Comparison of ENCODE assay signal across 8 cellular contexts in the genomic region with DNA sequence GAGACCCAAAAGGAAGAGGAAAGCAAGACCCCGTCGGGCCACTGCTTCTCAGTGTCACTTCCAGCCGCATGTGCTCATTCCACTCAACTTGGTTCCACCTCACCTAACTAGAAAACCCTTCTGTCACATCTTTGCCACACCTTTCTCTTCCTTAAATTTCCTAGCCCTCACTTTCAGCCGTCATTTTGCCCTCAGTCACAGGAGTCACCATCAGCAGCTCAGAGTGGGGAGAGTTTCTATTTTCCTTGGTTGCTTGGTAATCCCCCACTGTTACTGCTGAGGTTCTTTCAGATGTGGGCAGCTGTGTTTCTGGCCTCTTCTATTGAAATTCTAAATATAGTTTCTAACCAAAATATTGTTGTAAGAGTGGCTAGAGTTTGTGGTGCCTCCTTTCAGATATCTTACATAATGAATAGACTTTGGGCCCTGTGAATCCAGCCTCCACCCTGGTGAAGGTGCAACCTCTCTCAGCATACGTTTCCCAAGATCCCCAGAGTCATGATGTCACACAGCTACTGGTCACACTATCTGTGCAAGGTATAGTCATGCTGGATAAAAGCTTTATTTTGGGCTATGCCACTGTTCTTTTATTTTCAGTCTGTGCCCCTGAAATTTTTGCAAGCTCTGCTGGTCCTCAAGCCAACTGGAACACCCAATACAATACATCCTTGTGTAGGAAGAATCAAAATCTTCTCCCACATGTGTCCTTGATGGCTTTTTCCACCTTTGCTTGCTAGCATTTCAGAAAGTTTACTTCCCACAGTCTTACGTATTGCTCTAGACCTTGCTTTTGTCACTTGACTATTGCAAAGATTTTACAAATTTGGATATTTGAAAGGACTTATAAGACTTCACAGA. TPM values are rescaled to one million over a fixed set of nuclear protein-coding genes. Genes with fewer than 3 reads are reported as not detected.
DNase-seq lines count a peak whose midpoint lies in the region; ATAC-seq and TF ChIP-seq lines count a peak whose summit lies in the region.

No MANE protein-coding gene starts in this region.

- TF ChIP-seq CTCF in stomach (IDR thresholded peaks at IDR 0.05) (no peak), neural progenitor cell (IDR thresholded peaks at IDR 0.05) (no peak)

- H2BK5ac ChIP-seq in neuronal stem cell (ENCODE audit: low read length), result no peak overlapping the region

- no peak overlapping the region for H3K18ac ChIP-seq in neuronal stem cell (ENCODE audit: low read length)

- H3F3A ChIP-seq in neural progenitor cell (ENCODE audit: low read depth), result no peaks in the 10 kb centered on the region

- no peak for TF ChIP-seq EP300 in stomach (IDR thresholded peaks at IDR 0.05)

- no peak overlapping the region for H2AFZ ChIP-seq in neural progenitor cell (replicated peaks)
- no peak overlapping the region for H2AFZ ChIP-seq in neuronal stem cell (ENCODE audit: low read length)

- H4K20me1 ChIP-seq in neural progenitor cell (ENCODE audit: low read depth), result no peaks in the 10 kb centered on the region

- H3K79me1 ChIP-seq in neuronal stem cell (ENCODE audit: low read depth, low read length), result no peaks in the 10 kb centered on the region

- H3K9me3 Mint-ChIP-seq in activated T-cell treated with anti-CD3 and anti-CD28 coated beads, Interleukin-2, amount 50 U/mL, for 24 hours, result no peaks in the 10 kb centered on the region
- H3K9me3 Mint-ChIP-seq in activated naive CD8-positive, alpha-beta T cell treated with anti-CD3 and anti-CD28 coated beads for 36 hours, result no peaks in the 10 kb centered on the region
- H3K9me3 Mint-ChIP-seq in neural progenitor cell, result no peaks in the 10 kb centered on the region

- peaks cover 77% of the 10 kb centered on the region for H3K36me3 Mint-ChIP-seq in activated T-cell treated with anti-CD3 and anti-CD28 coated beads, Interleukin-2, amount 50 U/mL, for 24 hours (ENCODE audit: low read depth)
- H3K36me3 Mint-ChIP-seq in activated naive CD8-positive, alpha-beta T cell treated with anti-CD3 and anti-CD28 coated beads for 36 hours, result peaks cover 41% of the 10 kb centered on the region
- peaks cover 18% of the 10 kb centered on the region for H3K36me3 Mint-ChIP-seq in neural progenitor cell

- H3K14ac ChIP-seq in neuronal stem cell (ENCODE audit: low read length), result no peak overlapping the region

- no peak overlapping the region for H4K91ac ChIP-seq in neuronal stem cell (ENCODE audit: low read depth, low read length, poor library complexity)

- peaks cover under 1% of the 10 kb centered on the region for H3K79me2 ChIP-seq in neural progenitor cell (ENCODE audit: low read depth)

- H3K27ac ChIP-seq in stomach, result peak overlapping the region in 4 of 5 donors; percentile 22 to 64 (median 54)
- no peak overlapping the region for H3K27ac ChIP-seq in neural progenitor cell
- H3K27ac ChIP-seq in neuronal stem cell (replicated peaks; ENCODE audit: low read length), result no peak overlapping the region

- peaks cover 59% of the 10 kb centered on the region for H3K4me1 Mint-ChIP-seq in activated T-cell treated with anti-CD3 and anti-CD28 coated beads, Interleukin-2, amount 50 U/mL, for 24 hours (ENCODE audit: low read depth)
- peaks cover 77% of the 10 kb centered on the region for H3K4me1 Mint-ChIP-seq in activated naive CD8-positive, alpha-beta T cell treated with anti-CD3 and anti-CD28 coated beads for 36 hours
- H3K4me1 Mint-ChIP-seq in neural progenitor cell, result peaks cover 2% of the 10 kb centered on the region

- ATAC-seq in HG02852 (IDR thresholded peaks at IDR 0.05; ENCODE audit: unreplicated experiment), result peak; percentile 44

- no peak overlapping the region for H2BK120ac ChIP-seq in neuronal stem cell (ENCODE audit: low read depth, low read length)

- H2BK12ac ChIP-seq in neuronal stem cell (ENCODE audit: low read length), result no peak overlapping the region

- H2AK5ac ChIP-seq in neuronal stem cell (ENCODE audit: low read depth, low read length), result no peak overlapping the region

- H3K9ac ChIP-seq in neural progenitor cell (no peak overlapping the region), neuronal stem cell (ENCODE audit: low read depth, low read length, poor library complexity) (no peak overlapping the region)

- no peak overlapping the region for H4K8ac ChIP-seq in neuronal stem cell (ENCODE audit: low read depth, low read length)

- H3K27me3 Mint-ChIP-seq in activated T-cell treated with anti-CD3 and anti-CD28 coated beads, Interleukin-2, amount 50 U/mL, for 24 hours, result no peaks in the 10 kb centered on the region
- H3K27me3 Mint-ChIP-seq in activated naive CD8-positive, alpha-beta T cell treated with anti-CD3 and anti-CD28 coated beads for 36 hours, result no peaks in the 10 kb centered on the region
- H3K27me3 Mint-ChIP-seq in neural progenitor cell (ENCODE audit: insufficient read depth, low read depth), result no peaks in the 10 kb centered on the region

- no peak for TF ChIP-seq POLR2A in stomach (IDR thresholded peaks at IDR 0.05)

- H3K36me3 ChIP-seq in stomach, result peaks cover 6 to 27% (median 20%) of the 10 kb centered on the region in 4 donors
- H3K36me3 ChIP-seq in neural progenitor cell, result no peaks in the 10 kb centered on the region
- peaks cover 11 to 65% of the 10 kb centered on the region in 2 donors for H3K36me3 ChIP-seq in neuronal stem cell (replicated peaks in 1 of 2; ENCODE audit: control insufficient read depth in 2 of 2, insufficient read depth in 2 of 2, low read length in 2 of 2)

- WGBS in stomach, 5 donors, result 48 to 68% (median 65%) methylated on average over 6 of the region's 6 CpGs
- no CpG with 5 or more reads among the region's 6 CpGs for WGBS in neuronal stem cell (ENCODE audit: extremely low coverage in 2 of 2, insufficient read length in 2 of 2, insufficient replicate concordance in 1 of 2), 2 donors

- H3K9me3 ChIP-seq in stomach (no peaks in the 10 kb centered on the region), neural progenitor cell (ENCODE audit: low read depth) (no peaks in the 10 kb centered on the region), neuronal stem cell (replicated peaks in 1 of 2; ENCODE audit: control insufficient read depth in 2 of 2, insufficient read depth in 1 of 2, low read depth in 1 of 2, low read length in 2 of 2) (no peaks in the 10 kb centered on the region)

- no peak overlapping the region for H3K4ac ChIP-seq in neuronal stem cell (ENCODE audit: low read length)

- no peak for DNase-seq in activated T-cell treated with anti-CD3 and anti-CD28 coated beads, Interleukin-2, amount 50 U/mL, for 24 hours
- DNase-seq in activated T-cell treated with anti-CD3 and anti-CD28 coated beads, Interleukin-2, amount 50 U/mL, for 1 hour, result no peak
- DNase-seq in activated naive CD8-positive, alpha-beta T cell treated with anti-CD3 and anti-CD28 coated beads for 36 hours, result peak; percentile 38
- DNase-seq in stomach (no peak), NCI-H446 treated with DMSO at 0.1 percent for 48 hours (lab: John Stamatoyannopoulos, UW) (no peak), neural progenitor cell (ENCODE audit: low spot score) (no peak), neuronal stem cell (ENCODE audit: low spot score) (no peak)

- H3K23ac ChIP-seq in neuronal stem cell (ENCODE audit: low read depth, low read length, poor library complexity), result no peak overlapping the region

- H3K4me3 ChIP-seq in stomach, result no peak overlapping the region
- no peak overlapping the region for H3K4me3 ChIP-seq in neural progenitor cell
- no peak overlapping the region for H3K4me3 ChIP-seq in neuronal stem cell (ENCODE audit: low read length in 2 of 2)

- peak overlapping the region; percentile 79 for H3K27ac Mint-ChIP-seq in activated T-cell treated with anti-CD3 and anti-CD28 coated beads, Interleukin-2, amount 50 U/mL, for 24 hours
- H3K27ac Mint-ChIP-seq in activated naive CD8-positive, alpha-beta T cell treated with anti-CD3 and anti-CD28 coated beads for 36 hours, result peak overlapping the region; percentile 91
- no peak overlapping the region for H3K27ac Mint-ChIP-seq in neural progenitor cell

- H3K27me3 ChIP-seq in stomach (no peaks in the 10 kb centered on the region), neural progenitor cell (no peaks in the 10 kb centered on the region), neuronal stem cell (ENCODE audit: control insufficient read depth in 3 of 3, insufficient read depth in 3 of 3, low read depth in 1 of 3, low read length in 3 of 3) (no peaks in the 10 kb centered on the region)

- peak overlapping the region; percentile 1 for H3K4me3 Mint-ChIP-seq in activated T-cell treated with anti-CD3 and anti-CD28 coated beads, Interleukin-2, amount 50 U/mL, for 24 hours
- H3K4me3 Mint-ChIP-seq in activated naive CD8-positive, alpha-beta T cell treated with anti-CD3 and anti-CD28 coated beads for 36 hours, result peak overlapping the region; percentile 52
- H3K4me3 Mint-ChIP-seq in neural progenitor cell, result no peak overlapping the region

- H3K4me1 ChIP-seq in stomach (peaks cover 25 to 58% (median 40%) of the 10 kb centered on the region in 4 donors), neural progenitor cell (no peaks in the 10 kb centered on the region), neuronal stem cell (ENCODE audit: control insufficient read depth in 2 of 2, insufficient read depth in 1 of 2, low read depth in 1 of 2, low read length in 2 of 2) (no peaks in the 10 kb centered on the region)

- intact Hi-C loops in stomach (cut with DNase I; ENCODE audit: low total_unique reads), result loop anchor here (10.0 kb wide), 1 partner anchor 169 kb away; no protein-coding TSS in a partner anchor

- no peak overlapping the region for H2BK15ac ChIP-seq in neuronal stem cell (ENCODE audit: low read length)

- H3K4me2 ChIP-seq in neural progenitor cell (no peak overlapping the region), neuronal stem cell (ENCODE audit: insufficient read depth, low read length, poor library complexity, severe bottlenecking) (no peak overlapping the region)

RNA-seq across cellular contexts. Expression of gene AGBL3, which starts 9.2 kb away (rescaled TPM):
- 1 to 10 TPM; 2.2 to 3.6 TPM for total RNA-seq in activated naive CD8-positive, alpha-beta T cell treated with anti-CD3 and anti-CD28 coated beads for 36 hours
- 1 to 10 TPM in 2 of 5 donors, under 1 TPM in 1, not detected in 2; 0.29 to 8.4 (median 2.9) TPM for total RNA-seq in stomach
- 1 to 10 TPM in 2 of 3 donors, under 1 TPM in 1; 0.93 to 1.4 (median 1.2) TPM for polyA plus RNA-seq in stomach
- total RNA-seq in neural progenitor cell (ENCODE audit: low replicate concordance), result 0.58 and 2.1 TPM in 2 replicates
- polyA plus RNA-seq in neuronal stem cell (2013, experiment 1 of 2), result 2.1 TPM
- polyA plus RNA-seq in neuronal stem cell (2013, experiment 2 of 2), result 2.2 TPM

Comparison
In these comparisons a context has a peak if more than half of its experiments do, and no peak if none do; other contexts are left out.
1. H3K27ac ChIP-seq: peak in stomach (4 of 5); none in neural progenitor cell (single experiment) and neuronal stem cell (single experiment).